7 cellular contexts compared by ENCODE assay signal in the genomic region with DNA sequence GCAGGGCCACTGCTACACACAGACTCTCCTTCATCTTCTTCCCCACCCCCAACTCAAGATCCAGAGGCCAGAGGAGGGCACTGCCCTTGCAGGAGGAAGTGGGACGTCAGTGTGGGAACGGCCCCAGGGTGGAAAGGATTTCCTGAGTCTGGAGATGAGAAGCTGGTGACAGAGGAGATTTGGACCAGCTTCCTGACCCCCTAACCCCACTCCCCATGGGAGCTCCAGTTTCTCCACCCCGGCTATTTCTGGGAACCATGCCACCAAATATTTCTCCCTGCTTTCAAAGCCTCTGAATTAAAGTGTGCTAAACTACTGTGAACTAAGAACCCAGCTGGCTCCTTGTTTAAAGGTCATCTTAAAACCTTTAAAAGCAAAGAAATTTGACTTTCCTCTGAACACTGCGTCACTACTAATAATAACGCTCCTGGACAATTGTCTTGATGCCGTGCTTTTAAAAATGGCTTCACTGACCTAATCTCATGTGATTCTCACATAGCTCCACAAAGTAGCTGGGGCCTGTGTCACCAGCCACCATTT. TPM values are rescaled to one million over a fixed set of nuclear protein-coding genes. Genes with fewer than 3 reads are reported as not detected.
A peak's percentile ranks its signal among the peaks of the same experiment; 100 is the strongest.
DNase-seq lines count a peak whose midpoint lies in the region; ATAC-seq and TF ChIP-seq lines count a peak whose summit lies in the region.

No MANE protein-coding gene starts in this region.

- H3K27me3 ChIP-seq in duodenal mucosa (ENCODE audit: control insufficient read depth in 1 of 2, insufficient read depth in 2 of 2, low read length in 2 of 2) (no peaks in the 10 kb centered on the region), transverse colon (no peaks in the 10 kb centered on the region)

- in situ Hi-C loops in transverse colon (cut with MboI; ENCODE audit: low pct_ligation_motif_present in 1 of 4, low pct_unique_long_range_greater_than_20kb in 1 of 4, low sequenced_read_pairs in 3 of 4): no loop called here

- 32 to 40% methylated on average over 1 to 6 of the region's 6 CpGs for WGBS in transverse colon (ENCODE audit: low coverage in 1 of 2), 2 donors

- ATAC-seq in HG03108 (IDR thresholded peaks at IDR 0.05; ENCODE audit: unreplicated experiment) (no peak), HG02840 (IDR thresholded peaks at IDR 0.05; ENCODE audit: low FRiP score, unreplicated experiment) (no peak)

- TF ChIP-seq POLR2A in transverse colon (IDR thresholded peaks at IDR 0.05): no peak

- TF ChIP-seq EP300 in transverse colon (IDR thresholded peaks at IDR 0.05; ENCODE audit: low read depth): no peak

- H3K4me1 ChIP-seq in duodenal mucosa (ENCODE audit: control insufficient read depth in 1 of 2, insufficient read depth in 2 of 2, low read length in 2 of 2) (peaks cover 19 to 29% of the 10 kb centered on the region in 2 donors), transverse colon (peaks cover 0 to 27% (median 5%) of the 10 kb centered on the region in 4 donors)

- no peak overlapping the region for H3K9ac ChIP-seq in duodenal mucosa (ENCODE audit: low read depth in 1 of 2, low read length in 2 of 2)

- H3K4me3 ChIP-seq in duodenal mucosa (ENCODE audit: low read depth in 1 of 2, low read length in 2 of 2) (no peak overlapping the region), transverse colon (no peak overlapping the region)

- no peak for TF ChIP-seq CTCF in transverse colon (IDR thresholded peaks at IDR 0.05)

- H3K36me3 ChIP-seq in duodenal mucosa (ENCODE audit: control insufficient read depth in 1 of 2, insufficient read depth in 2 of 2, low read length in 2 of 2): no peaks in the 10 kb centered on the region
- no peaks in the 10 kb centered on the region for H3K36me3 ChIP-seq in transverse colon

- H3K27ac ChIP-seq in duodenal mucosa (ENCODE audit: low read depth, low read length): peak overlapping the region; percentile 72
- peak overlapping the region; percentile 57 to 75 (median 62) for H3K27ac ChIP-seq in transverse colon

- H3K9me3 ChIP-seq in duodenal mucosa (ENCODE audit: control insufficient read depth in 1 of 2, low read length in 2 of 2) (no peaks in the 10 kb centered on the region), transverse colon (no peaks in the 10 kb centered on the region)

- peak; percentile 85 for DNase-seq in LHCN-M2 (ENCODE audit: low read depth)
- peak; percentile 77 for DNase-seq in medulla oblongata (ENCODE audit: extremely low spot score)
- DNase-seq in transverse colon: peak; percentile 43
- DNase-seq in activated CD4-positive, CD25-positive, alpha-beta regulatory T cell (lab: John Stamatoyannopoulos, UW): no peak

- intact Hi-C loops in transverse colon (cut with DNase I; ENCODE audit: low total_unique reads): no loop called here

RNA-seq across cellular contexts. Expression of a gene that starts 46.6 kb away (rescaled TPM):
- total RNA-seq in LHCN-M2 (2014; rRNA removed) (45.6 and 49.5 TPM in 2 replicates), transverse colon (10 to 100 TPM; 26.2 to 55.9 (median 46.2) TPM)
- polyA plus RNA-seq in LHCN-M2 (2012): 46.6 TPM

RNA-seq across cellular contexts. Expression of a gene that starts 46.7 kb away (rescaled TPM):
- 1.9 and 2.8 TPM in 2 replicates for total RNA-seq in LHCN-M2 (2014; rRNA removed)
- polyA plus RNA-seq in LHCN-M2 (2012): 0.47 TPM
- 1 to 10 TPM in 1 of 4 donors, under 1 TPM in 2, not detected in 1; 0.27 to 3.0 (median 0.32) TPM for total RNA-seq in transverse colon

Comparison
In these comparisons a context has a peak if more than half of its experiments do, and no peak if none do; other contexts are left out.
1. DNase-seq: peak in LHCN-M2 (single experiment), medulla oblongata (single experiment) and transverse colon (single experiment); none in activated CD4-positive, CD25-positive, alpha-beta regulatory T cell (0 of 4).